Comparison of ENCODE assay signal across 23 cellular contexts in genomic region chr1:30414851-30415165, GRCh38.
A peak's percentile ranks its signal among the peaks of the same experiment; 100 is the strongest.
DNase-seq lines count a peak whose midpoint lies in the region; FAIRE-seq and TF ChIP-seq lines count a peak whose summit lies in the region.
"Had no signal": no experiment of that assay in that cellular context is flagged by ENCODE, and none has a peak within 500 bp of the region (broad histone marks: within the 10 kb centered on the region; RNA-seq: fewer than 3 reads in every experiment).

No MANE protein-coding gene starts in this region.

- no peaks in the 10 kb centered on the region for H3K9me3 ChIP-seq in right atrium auricular region
- H3K9me3 ChIP-seq in colonic mucosa, result no peaks in the 10 kb centered on the region
- H3K9me3 ChIP-seq: HAP-1, SJCRH30 had no signal

- peaks cover 4% of the 10 kb centered on the region for H3K27me3 Mint-ChIP-seq in nephron progenitor cell (ENCODE audit: low read depth, poor library complexity)
- H3K27me3 Mint-ChIP-seq in activated CD4-positive, alpha-beta memory T cell treated with anti-CD3 and anti-CD28 coated beads, Interleukin-2, amount 10 ng/mL, durations not matched to agents 7 days and 5 days, result peaks cover 3% of the 10 kb centered on the region

- TF ChIP-seq CTCF in right atrium auricular region (IDR thresholded peaks at IDR 0.05) (no peak), GM13976 (IDR thresholded peaks at IDR 0.05; ENCODE audit: borderline replicate concordance, control extremely low read depth, extremely low read depth, insufficient read depth, missing control alignments) (no peak), nephron progenitor cell (IDR thresholded peaks at IDR 0.05) (no peak), colonic mucosa (IDR thresholded peaks at IDR 0.05) (no peak)

- no peak overlapping the region for H3K4me3 ChIP-seq in right atrium auricular region
- no peak overlapping the region for H3K4me3 ChIP-seq in colonic mucosa
- H3K4me3 ChIP-seq: HAP-1, SJCRH30 had no signal

- H3K27me3 ChIP-seq in right atrium auricular region (no peaks in the 10 kb centered on the region), colonic mucosa (no peaks in the 10 kb centered on the region)

- H3K27ac Mint-ChIP-seq in nephron progenitor cell, result peak overlapping the region; percentile 61
- no peak overlapping the region for H3K27ac Mint-ChIP-seq in activated CD4-positive, alpha-beta memory T cell treated with anti-CD3 and anti-CD28 coated beads, Interleukin-2, amount 10 ng/mL, durations not matched to agents 7 days and 5 days
- H3K27ac Mint-ChIP-seq: CD8-positive, alpha-beta T cell; HFFc6 had no signal

- POLR2A ChIA-PET in activated CD4-positive, alpha-beta memory T cell treated with anti-CD3 and anti-CD28 coated beads, Interleukin-2, amount 10 ng/mL, durations not matched to agents 7 days and 5 days (lab: Charles Lee), result no interaction called here

- H3K27ac ChIP-seq in right atrium auricular region (no peak overlapping the region), colonic mucosa (no peak overlapping the region)
- H3K27ac ChIP-seq: C4-2B, SJCRH30 had no signal

- FAIRE-seq in urothelium cell line (lab: Jason Lieb, UNC), result no peak
- FAIRE-seq: A204.1 had no signal

- no peak overlapping the region for H3K9ac ChIP-seq in colonic mucosa (ENCODE audit: low read depth in 2 of 2, low read length in 2 of 2)

- H3K9me3 Mint-ChIP-seq in nephron progenitor cell, result no peaks in the 10 kb centered on the region
- no peaks in the 10 kb centered on the region for H3K9me3 Mint-ChIP-seq in activated CD4-positive, alpha-beta memory T cell treated with anti-CD3 and anti-CD28 coated beads, Interleukin-2, amount 10 ng/mL, durations not matched to agents 7 days and 5 days
- H3K9me3 Mint-ChIP-seq: CD8-positive, alpha-beta T cell; HFFc6 had no signal

- H3K4me3 Mint-ChIP-seq in nephron progenitor cell, result no peak overlapping the region
- H3K4me3 Mint-ChIP-seq in activated CD4-positive, alpha-beta memory T cell treated with anti-CD3 and anti-CD28 coated beads, Interleukin-2, amount 10 ng/mL, durations not matched to agents 7 days and 5 days, result no peak overlapping the region
- H3K4me3 Mint-ChIP-seq: CD8-positive, alpha-beta T cell; HFFc6 had no signal

- intact Hi-C loops in cardiac septum (cut with DNase I) (no loop called here), colonic mucosa (cut with DNase I) (no loop called here)

- CTCF ChIA-PET in activated CD4-positive, alpha-beta memory T cell treated with anti-CD3 and anti-CD28 coated beads, Interleukin-2, amount 10 ng/mL, durations not matched to agents 7 days and 5 days (lab: Charles Lee), result no interaction called here

- no peaks in the 10 kb centered on the region for H3K36me3 Mint-ChIP-seq in nephron progenitor cell (ENCODE audit: low read depth)
- no peaks in the 10 kb centered on the region for H3K36me3 Mint-ChIP-seq in activated CD4-positive, alpha-beta memory T cell treated with anti-CD3 and anti-CD28 coated beads, Interleukin-2, amount 10 ng/mL, durations not matched to agents 7 days and 5 days (ENCODE audit: low read depth)
- H3K36me3 Mint-ChIP-seq: CD8-positive, alpha-beta T cell had no signal

- in situ Hi-C loops in GM13976 (cut with MboI; ENCODE audit: low sequenced_read_pairs, unreplicated experiment), result no loop called here

- DNase-seq in right atrium auricular region (ENCODE audit: low spot score), result peak; percentile 18
- DNase-seq in cardiac septum (ENCODE audit: low spot score), result no peak
- DNase-seq in GM13976 (ENCODE audit: low spot score), result peak; percentile 9
- no peak for DNase-seq in nephron progenitor cell
- peak; percentile 1 for DNase-seq in urothelium cell line (ENCODE audit: low spot score)
- DNase-seq in colonic mucosa, result no peak
- DNase-seq in DMS153 treated with DMSO at 0.1 percent for 48 hours (lab: John Stamatoyannopoulos, UW; ENCODE audit: unreplicated experiment), result no peak
- DNase-seq in activated CD4-positive, alpha-beta memory T cell treated with anti-CD3 and anti-CD28 coated beads, Interleukin-2, amount 10 ng/mL, durations not matched to agents 7 days and 5 days, result no peak
- DNase-seq: AML-193, DND-41, GOT3, HFFc6, KBM-7, NCI-H2029, NCI-H446, NCI-H524 treated with DMSO at 0.1 percent for 48 hours, NCI-H774, PC-3, SJCRH30 had no signal

- no peaks in the 10 kb centered on the region for H3K4me1 ChIP-seq in right atrium auricular region
- H3K4me1 ChIP-seq in colonic mucosa, result no peaks in the 10 kb centered on the region
- H3K4me1 ChIP-seq: HAP-1, SJCRH30 had no signal

- peaks cover 55% of the 10 kb centered on the region for H3K4me1 Mint-ChIP-seq in nephron progenitor cell
- no peaks in the 10 kb centered on the region for H3K4me1 Mint-ChIP-seq in activated CD4-positive, alpha-beta memory T cell treated with anti-CD3 and anti-CD28 coated beads, Interleukin-2, amount 10 ng/mL, durations not matched to agents 7 days and 5 days

- H3K36me3 ChIP-seq in right atrium auricular region (no peaks in the 10 kb centered on the region), colonic mucosa (no peaks in the 10 kb centered on the region)
- H3K36me3 ChIP-seq: HAP-1, SJCRH30 had no signal

Comparison
In these comparisons a context has a peak if more than half of its experiments do, and no peak if none do; other contexts are left out.
1. DNase-seq: peak in right atrium auricular region (single experiment), GM13976 (single experiment) and urothelium cell line (single experiment); none in cardiac septum (single experiment), nephron progenitor cell (single experiment), colonic mucosa (single experiment), DMS153 treated with DMSO at 0.1 percent for 48 hours (single experiment) and activated CD4-positive, alpha-beta memory T cell treated with anti-CD3 and anti-CD28 coated beads, Interleukin-2, amount 10 ng/mL, durations not matched to agents 7 days and 5 days (single experiment).